In the genomic region with DNA sequence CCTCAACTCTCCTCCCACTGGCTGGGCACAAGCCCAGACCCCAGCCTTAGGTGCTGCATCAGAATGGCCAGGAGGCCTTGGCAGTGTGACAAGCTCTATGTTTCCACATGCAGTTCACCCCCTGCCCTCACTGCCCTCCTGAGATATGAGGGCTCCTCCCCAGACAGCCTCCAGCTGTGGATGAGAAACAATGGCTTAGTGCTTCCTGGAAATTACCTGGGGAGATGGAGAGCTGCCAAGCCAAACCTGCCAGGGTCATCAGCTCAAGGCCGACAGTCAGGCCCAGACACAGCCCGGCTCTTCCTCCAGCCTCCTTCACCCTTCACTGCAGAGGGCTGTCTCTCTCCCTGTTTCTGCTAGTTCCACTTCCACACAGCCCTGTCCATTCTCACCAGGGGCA, we compare ENCODE assay signal across 1 cellular context.
A peak's percentile ranks its signal among the peaks of the same experiment; 100 is the strongest.
TF ChIP-seq lines count a peak whose summit lies in the region.

No MANE protein-coding gene starts in this region.

TF ChIP-seq in HepG2, 621 proteins besides CTCF, POLR2A, EP300 and RAD21 (continued from another document and continues in another):
- TF ChIP-seq, protein P1, sequence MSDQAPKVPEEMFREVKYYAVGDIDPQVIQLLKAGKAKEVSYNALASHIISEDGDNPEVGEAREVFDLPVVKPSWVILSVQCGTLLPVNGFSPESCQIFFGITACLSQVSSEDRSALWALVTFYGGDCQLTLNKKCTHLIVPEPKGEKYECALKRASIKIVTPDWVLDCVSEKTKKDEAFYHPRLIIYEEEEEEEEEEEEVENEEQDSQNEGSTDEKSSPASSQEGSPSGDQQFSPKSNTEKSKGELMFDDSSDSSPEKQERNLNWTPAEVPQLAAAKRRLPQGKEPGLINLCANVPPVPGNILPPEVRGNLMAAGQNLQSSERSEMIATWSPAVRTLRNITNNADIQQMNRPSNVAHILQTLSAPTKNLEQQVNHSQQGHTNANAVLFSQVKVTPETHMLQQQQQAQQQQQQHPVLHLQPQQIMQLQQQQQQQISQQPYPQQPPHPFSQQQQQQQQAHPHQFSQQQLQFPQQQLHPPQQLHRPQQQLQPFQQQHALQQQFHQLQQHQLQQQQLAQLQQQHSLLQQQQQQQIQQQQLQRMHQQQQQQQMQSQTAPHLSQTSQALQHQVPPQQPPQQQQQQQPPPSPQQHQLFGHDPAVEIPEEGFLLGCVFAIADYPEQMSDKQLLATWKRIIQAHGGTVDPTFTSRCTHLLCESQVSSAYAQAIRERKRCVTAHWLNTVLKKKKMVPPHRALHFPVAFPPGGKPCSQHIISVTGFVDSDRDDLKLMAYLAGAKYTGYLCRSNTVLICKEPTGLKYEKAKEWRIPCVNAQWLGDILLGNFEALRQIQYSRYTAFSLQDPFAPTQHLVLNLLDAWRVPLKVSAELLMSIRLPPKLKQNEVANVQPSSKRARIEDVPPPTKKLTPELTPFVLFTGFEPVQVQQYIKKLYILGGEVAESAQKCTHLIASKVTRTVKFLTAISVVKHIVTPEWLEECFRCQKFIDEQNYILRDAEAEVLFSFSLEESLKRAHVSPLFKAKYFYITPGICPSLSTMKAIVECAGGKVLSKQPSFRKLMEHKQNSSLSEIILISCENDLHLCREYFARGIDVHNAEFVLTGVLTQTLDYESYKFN (CRISPR knock-in tag; conservative IDR thresholded peaks at IDR 0.05) = peak; percentile 69
- TF ChIP-seq ZNF224 (CRISPR knock-in tag; IDR thresholded peaks at IDR 0.05) (0 out of 2 replicates have a peak, but pooled peaks have one; percentile 18), HOXD1 (CRISPR knock-in tag; IDR thresholded peaks at IDR 0.05) (no peak), TSC22D2 (CRISPR knock-in tag; IDR thresholded peaks at IDR 0.05; ENCODE audit: borderline replicate concordance) (no peak), ZNF644 (CRISPR knock-in tag; IDR thresholded peaks at IDR 0.05; ENCODE audit: low read depth) (no peak), ZNF598 (CRISPR knock-in tag; IDR thresholded peaks at IDR 0.05; ENCODE audit: borderline replicate concordance) (no peak), BORCS8-MEF2B (CRISPR knock-in tag; IDR thresholded peaks at IDR 0.05) (no peak), CEBPG (CRISPR knock-in tag; IDR thresholded peaks at IDR 0.05) (peak; percentile 16; the same call in 1 of the 2 replicates), ZNF737 (CRISPR knock-in tag; IDR thresholded peaks at IDR 0.05; ENCODE audit: borderline replicate concordance) (no peak), MBNL3 (CRISPR knock-in tag; conservative IDR thresholded peaks at IDR 0.05) (no peak), KDM3A (CRISPR knock-in tag; IDR thresholded peaks at IDR 0.05; ENCODE audit: low read depth) (peak; percentile 50; the same call in 1 of the 2 replicates), CHD4 (IDR thresholded peaks at IDR 0.05; ENCODE audit: borderline replicate concordance, low read length) (no peak), NFE2L1 (CRISPR knock-in tag; IDR thresholded peaks at IDR 0.05; ENCODE audit: borderline replicate concordance) (no peak), ZNF614 (CRISPR knock-in tag; IDR thresholded peaks at IDR 0.05; ENCODE audit: borderline replicate concordance) (no peak), PHF21A (CRISPR knock-in tag; IDR thresholded peaks at IDR 0.05) (no peak; the same call in 1 of the 2 replicates), THYN1 (CRISPR knock-in tag; IDR thresholded peaks at IDR 0.05; ENCODE audit: borderline replicate concordance, low read depth) (no peak), ZSCAN12 (CRISPR knock-in tag; IDR thresholded peaks at IDR 0.05) (no peak), DMAP1 (CRISPR knock-in tag; IDR thresholded peaks at IDR 0.05) (0 out of 2 replicates have a peak, but pooled peaks have one; percentile 19), WIZ (CRISPR knock-in tag; IDR thresholded peaks at IDR 0.05) (no peak), MAF1 (CRISPR knock-in tag; IDR thresholded peaks at IDR 0.05; ENCODE audit: borderline replicate concordance) (no peak), PTBP1 (IDR thresholded peaks at IDR 0.05; ENCODE audit: low read depth, low read length, poor library complexity, severe bottlenecking) (no peak), ZNF674 (CRISPR knock-in tag; IDR thresholded peaks at IDR 0.05; ENCODE audit: low read depth) (no peak), HOXA7 (CRISPR knock-in tag; IDR thresholded peaks at IDR 0.05) (no peak), ZNF589 (CRISPR knock-in tag; conservative IDR thresholded peaks at IDR 0.05) (no peak), ZNF879 (CRISPR knock-in tag; IDR thresholded peaks at IDR 0.05) (no peak), ZBTB3 (CRISPR knock-in tag; IDR thresholded peaks at IDR 0.05; ENCODE audit: borderline replicate concordance, low read depth) (peak; percentile 80; the same call in 1 of the 2 replicates), SKI (IDR thresholded peaks at IDR 0.05; ENCODE audit: partially characterized antibody) (peak; percentile 69), ZNF530 (CRISPR knock-in tag; IDR thresholded peaks at IDR 0.05; ENCODE audit: low read depth) (no peak), ZNF777 (CRISPR knock-in tag; IDR thresholded peaks at IDR 0.05) (no peak), FOSL2 (CRISPR knock-in tag; IDR thresholded peaks at IDR 0.05) (peak; percentile 64; the same call in 1 of the 2 replicates), NCOA2 (CRISPR knock-in tag; IDR thresholded peaks at IDR 0.05) (peak; percentile 91), EEA1 (CRISPR knock-in tag; IDR thresholded peaks at IDR 0.05; ENCODE audit: borderline replicate concordance) (no peak), ATF7 (IDR thresholded peaks at IDR 0.05) (no peak), ATF7 (CRISPR knock-in tag; IDR thresholded peaks at IDR 0.05) (no peak), CBX5 (CRISPR knock-in tag; IDR thresholded peaks at IDR 0.05; ENCODE audit: borderline replicate concordance) (peak; percentile 25; the same call in 1 of the 2 replicates), RXRB (CRISPR knock-in tag; IDR thresholded peaks at IDR 0.05; ENCODE audit: borderline replicate concordance) (peak; percentile 74), KAT8 (CRISPR knock-in tag; IDR thresholded peaks at IDR 0.05) (no peak), FOXO1 (CRISPR knock-in tag; IDR thresholded peaks at IDR 0.05) (peak; percentile 67; the same call in 1 of the 2 replicates), HDAC2 (CRISPR knock-in tag; IDR thresholded peaks at IDR 0.05) (peak; percentile 61; the same call in 1 of the 2 replicates), ZNF761 (CRISPR knock-in tag; conservative IDR thresholded peaks at IDR 0.05) (no peak), KDM5B (CRISPR knock-in tag; IDR thresholded peaks at IDR 0.05; ENCODE audit: borderline replicate concordance) (no peak), TP53 (CRISPR knock-in tag; conservative IDR thresholded peaks at IDR 0.05) (no peak)
- TF ChIP-seq, protein P2, sequence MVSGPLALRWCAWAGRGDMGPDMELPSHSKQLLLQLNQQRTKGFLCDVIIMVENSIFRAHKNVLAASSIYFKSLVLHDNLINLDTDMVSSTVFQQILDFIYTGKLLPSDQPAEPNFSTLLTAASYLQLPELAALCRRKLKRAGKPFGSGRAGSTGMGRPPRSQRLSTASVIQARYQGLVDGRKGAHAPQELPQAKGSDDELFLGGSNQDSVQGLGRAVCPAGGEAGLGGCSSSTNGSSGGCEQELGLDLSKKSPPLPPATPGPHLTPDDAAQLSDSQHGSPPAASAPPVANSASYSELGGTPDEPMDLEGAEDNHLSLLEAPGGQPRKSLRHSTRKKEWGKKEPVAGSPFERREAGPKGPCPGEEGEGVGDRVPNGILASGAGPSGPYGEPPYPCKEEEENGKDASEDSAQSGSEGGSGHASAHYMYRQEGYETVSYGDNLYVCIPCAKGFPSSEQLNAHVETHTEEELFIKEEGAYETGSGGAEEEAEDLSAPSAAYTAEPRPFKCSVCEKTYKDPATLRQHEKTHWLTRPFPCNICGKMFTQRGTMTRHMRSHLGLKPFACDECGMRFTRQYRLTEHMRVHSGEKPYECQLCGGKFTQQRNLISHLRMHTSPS (CRISPR knock-in tag; IDR thresholded peaks at IDR 0.05; ENCODE audit: low read depth) = peak; percentile 68; the same call in 1 of the 2 replicates
- TF ChIP-seq, protein P3, sequence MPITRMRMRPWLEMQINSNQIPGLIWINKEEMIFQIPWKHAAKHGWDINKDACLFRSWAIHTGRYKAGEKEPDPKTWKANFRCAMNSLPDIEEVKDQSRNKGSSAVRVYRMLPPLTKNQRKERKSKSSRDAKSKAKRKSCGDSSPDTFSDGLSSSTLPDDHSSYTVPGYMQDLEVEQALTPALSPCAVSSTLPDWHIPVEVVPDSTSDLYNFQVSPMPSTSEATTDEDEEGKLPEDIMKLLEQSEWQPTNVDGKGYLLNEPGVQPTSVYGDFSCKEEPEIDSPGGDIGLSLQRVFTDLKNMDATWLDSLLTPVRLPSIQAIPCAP (CRISPR knock-in tag; IDR thresholded peaks at IDR 0.05; ENCODE audit: low read depth) = no peak
- TF ChIP-seq, protein P4, sequence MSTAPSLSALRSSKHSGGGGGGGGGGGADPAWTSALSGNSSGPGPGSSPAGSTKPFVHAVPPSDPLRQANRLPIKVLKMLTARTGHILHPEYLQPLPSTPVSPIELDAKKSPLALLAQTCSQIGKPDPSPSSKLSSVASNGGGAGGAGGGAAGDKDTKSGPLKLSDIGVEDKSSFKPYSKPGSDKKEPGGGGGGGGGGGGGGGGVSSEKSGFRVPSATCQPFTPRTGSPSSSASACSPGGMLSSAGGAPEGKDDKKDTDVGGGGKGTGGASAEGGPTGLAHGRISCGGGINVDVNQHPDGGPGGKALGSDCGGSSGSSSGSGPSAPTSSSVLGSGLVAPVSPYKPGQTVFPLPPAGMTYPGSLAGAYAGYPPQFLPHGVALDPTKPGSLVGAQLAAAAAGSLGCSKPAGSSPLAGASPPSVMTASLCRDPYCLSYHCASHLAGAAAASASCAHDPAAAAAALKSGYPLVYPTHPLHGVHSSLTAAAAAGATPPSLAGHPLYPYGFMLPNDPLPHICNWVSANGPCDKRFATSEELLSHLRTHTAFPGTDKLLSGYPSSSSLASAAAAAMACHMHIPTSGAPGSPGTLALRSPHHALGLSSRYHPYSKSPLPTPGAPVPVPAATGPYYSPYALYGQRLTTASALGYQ (CRISPR knock-in tag; IDR thresholded peaks at IDR 0.05) = peak; percentile 47; the same call in 1 of the 2 replicates
- TF ChIP-seq, protein P5, sequence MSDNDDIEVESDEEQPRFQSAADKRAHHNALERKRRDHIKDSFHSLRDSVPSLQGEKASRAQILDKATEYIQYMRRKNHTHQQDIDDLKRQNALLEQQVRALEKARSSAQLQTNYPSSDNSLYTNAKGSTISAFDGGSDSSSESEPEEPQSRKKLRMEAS (IDR thresholded peaks at IDR 0.05) = peak; percentile 30; the same call in 1 of the 2 replicates
- TF ChIP-seq, protein P6, sequence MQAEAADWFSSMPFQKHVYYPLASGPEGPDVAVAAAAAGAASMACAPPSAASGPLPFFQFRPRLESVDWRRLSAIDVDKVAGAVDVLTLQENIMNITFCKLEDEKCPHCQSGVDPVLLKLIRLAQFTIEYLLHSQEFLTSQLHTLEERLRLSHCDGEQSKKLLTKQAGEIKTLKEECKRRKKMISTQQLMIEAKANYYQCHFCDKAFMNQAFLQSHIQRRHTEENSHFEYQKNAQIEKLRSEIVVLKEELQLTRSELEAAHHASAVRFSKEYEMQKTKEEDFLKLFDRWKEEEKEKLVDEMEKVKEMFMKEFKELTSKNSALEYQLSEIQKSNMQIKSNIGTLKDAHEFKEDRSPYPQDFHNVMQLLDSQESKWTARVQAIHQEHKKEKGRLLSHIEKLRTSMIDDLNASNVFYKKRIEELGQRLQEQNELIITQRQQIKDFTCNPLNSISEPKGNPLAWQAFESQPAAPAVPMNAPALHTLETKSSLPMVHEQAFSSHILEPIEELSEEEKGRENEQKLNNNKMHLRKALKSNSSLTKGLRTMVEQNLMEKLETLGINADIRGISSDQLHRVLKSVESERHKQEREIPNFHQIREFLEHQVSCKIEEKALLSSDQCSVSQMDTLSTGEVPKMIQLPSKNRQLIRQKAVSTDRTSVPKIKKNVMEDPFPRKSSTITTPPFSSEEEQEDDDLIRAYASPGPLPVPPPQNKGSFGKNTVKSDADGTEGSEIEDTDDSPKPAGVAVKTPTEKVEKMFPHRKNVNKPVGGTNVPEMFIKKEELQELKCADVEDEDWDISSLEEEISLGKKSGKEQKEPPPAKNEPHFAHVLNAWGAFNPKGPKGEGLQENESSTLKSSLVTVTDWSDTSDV (CRISPR knock-in tag; IDR thresholded peaks at IDR 0.05) = no peak
- TF ChIP-seq, protein P7, sequence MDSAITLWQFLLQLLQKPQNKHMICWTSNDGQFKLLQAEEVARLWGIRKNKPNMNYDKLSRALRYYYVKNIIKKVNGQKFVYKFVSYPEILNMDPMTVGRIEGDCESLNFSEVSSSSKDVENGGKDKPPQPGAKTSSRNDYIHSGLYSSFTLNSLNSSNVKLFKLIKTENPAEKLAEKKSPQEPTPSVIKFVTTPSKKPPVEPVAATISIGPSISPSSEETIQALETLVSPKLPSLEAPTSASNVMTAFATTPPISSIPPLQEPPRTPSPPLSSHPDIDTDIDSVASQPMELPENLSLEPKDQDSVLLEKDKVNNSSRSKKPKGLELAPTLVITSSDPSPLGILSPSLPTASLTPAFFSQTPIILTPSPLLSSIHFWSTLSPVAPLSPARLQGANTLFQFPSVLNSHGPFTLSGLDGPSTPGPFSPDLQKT (CRISPR knock-in tag; IDR thresholded peaks at IDR 0.05; ENCODE audit: borderline replicate concordance) = no peak
- TF ChIP-seq, protein P8, sequence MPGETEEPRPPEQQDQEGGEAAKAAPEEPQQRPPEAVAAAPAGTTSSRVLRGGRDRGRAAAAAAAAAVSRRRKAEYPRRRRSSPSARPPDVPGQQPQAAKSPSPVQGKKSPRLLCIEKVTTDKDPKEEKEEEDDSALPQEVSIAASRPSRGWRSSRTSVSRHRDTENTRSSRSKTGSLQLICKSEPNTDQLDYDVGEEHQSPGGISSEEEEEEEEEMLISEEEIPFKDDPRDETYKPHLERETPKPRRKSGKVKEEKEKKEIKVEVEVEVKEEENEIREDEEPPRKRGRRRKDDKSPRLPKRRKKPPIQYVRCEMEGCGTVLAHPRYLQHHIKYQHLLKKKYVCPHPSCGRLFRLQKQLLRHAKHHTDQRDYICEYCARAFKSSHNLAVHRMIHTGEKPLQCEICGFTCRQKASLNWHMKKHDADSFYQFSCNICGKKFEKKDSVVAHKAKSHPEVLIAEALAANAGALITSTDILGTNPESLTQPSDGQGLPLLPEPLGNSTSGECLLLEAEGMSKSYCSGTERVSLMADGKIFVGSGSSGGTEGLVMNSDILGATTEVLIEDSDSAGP (CRISPR knock-in tag; IDR thresholded peaks at IDR 0.05; ENCODE audit: borderline replicate concordance) = peak; percentile 39; the same call in 1 of the 2 replicates
- TF ChIP-seq, protein P9, sequence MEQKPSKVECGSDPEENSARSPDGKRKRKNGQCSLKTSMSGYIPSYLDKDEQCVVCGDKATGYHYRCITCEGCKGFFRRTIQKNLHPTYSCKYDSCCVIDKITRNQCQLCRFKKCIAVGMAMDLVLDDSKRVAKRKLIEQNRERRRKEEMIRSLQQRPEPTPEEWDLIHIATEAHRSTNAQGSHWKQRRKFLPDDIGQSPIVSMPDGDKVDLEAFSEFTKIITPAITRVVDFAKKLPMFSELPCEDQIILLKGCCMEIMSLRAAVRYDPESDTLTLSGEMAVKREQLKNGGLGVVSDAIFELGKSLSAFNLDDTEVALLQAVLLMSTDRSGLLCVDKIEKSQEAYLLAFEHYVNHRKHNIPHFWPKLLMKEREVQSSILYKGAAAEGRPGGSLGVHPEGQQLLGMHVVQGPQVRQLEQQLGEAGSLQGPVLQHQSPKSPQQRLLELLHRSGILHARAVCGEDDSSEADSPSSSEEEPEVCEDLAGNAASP (CRISPR knock-in tag; IDR thresholded peaks at IDR 0.05; ENCODE audit: borderline replicate concordance) = peak; percentile 74; the same call in 1 of the 2 replicates
- TF ChIP-seq, protein P10, sequence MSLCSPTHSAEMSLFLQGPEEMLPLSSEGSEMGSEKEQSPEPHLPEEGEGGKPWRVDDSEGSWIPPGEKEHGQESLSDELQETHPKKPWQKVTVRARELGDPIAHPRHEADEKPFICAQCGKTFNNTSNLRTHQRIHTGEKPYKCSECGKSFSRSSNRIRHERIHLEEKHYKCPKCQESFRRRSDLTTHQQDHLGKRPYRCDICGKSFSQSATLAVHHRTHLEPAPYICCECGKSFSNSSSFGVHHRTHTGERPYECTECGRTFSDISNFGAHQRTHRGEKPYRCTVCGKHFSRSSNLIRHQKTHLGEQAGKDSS (CRISPR knock-in tag; IDR thresholded peaks at IDR 0.05; ENCODE audit: borderline replicate concordance, low read depth) = peak; percentile 32; the same call in 1 of the 2 replicates
